ENCODE assay signal across 26 cellular contexts in genomic region chr5:77328926-77329647, GRCh38.
DNase-seq lines count a peak whose midpoint lies in the region; ATAC-seq and TF ChIP-seq lines count a peak whose summit lies in the region.
"Had no signal": no experiment of that assay in that cellular context is flagged by ENCODE, and none has a peak within 500 bp of the region (broad histone marks: within the 10 kb centered on the region; RNA-seq: fewer than 3 reads in every experiment).

No MANE protein-coding gene starts in this region.

- H3K36me3 Mint-ChIP-seq in activated CD8-positive, alpha-beta memory T cell treated with anti-CD3 and anti-CD28 coated beads, Interleukin-2, amount 10 ng/mL, durations not matched to agents 7 days and 5 days: peaks cover 2% of the 10 kb centered on the region
- H3K36me3 Mint-ChIP-seq in T-helper 2 cell treated with Interferon-gamma antibody and Interleukin-4, amounts not matched to agents 5 μg/mL and 100 μg/mL, for 36 hours (ENCODE audit: low read depth): no peaks in the 10 kb centered on the region
- H3K36me3 Mint-ChIP-seq in activated naive CD8-positive, alpha-beta T cell treated with anti-CD3 and anti-CD28 coated beads for 36 hours: no peaks in the 10 kb centered on the region
- H3K36me3 Mint-ChIP-seq: CD8-positive, alpha-beta memory T cell had no signal

- no peak overlapping the region for H3K4me3 Mint-ChIP-seq in activated CD8-positive, alpha-beta memory T cell treated with anti-CD3 and anti-CD28 coated beads, Interleukin-2, amount 10 ng/mL, durations not matched to agents 7 days and 5 days
- H3K4me3 Mint-ChIP-seq in T-helper 2 cell treated with Interferon-gamma antibody and Interleukin-4, amounts not matched to agents 5 μg/mL and 100 μg/mL, for 36 hours: peak overlapping the region; percentile 45
- H3K4me3 Mint-ChIP-seq in activated naive CD8-positive, alpha-beta T cell treated with anti-CD3 and anti-CD28 coated beads for 36 hours: no peak overlapping the region
- H3K4me3 Mint-ChIP-seq: B cell; CD8-positive, alpha-beta memory T cell had no signal

- H3K4me1 Mint-ChIP-seq in activated CD8-positive, alpha-beta memory T cell treated with anti-CD3 and anti-CD28 coated beads, Interleukin-2, amount 10 ng/mL, durations not matched to agents 7 days and 5 days: peaks cover 16% of the 10 kb centered on the region
- H3K4me1 Mint-ChIP-seq in T-helper 2 cell treated with Interferon-gamma antibody and Interleukin-4, amounts not matched to agents 5 μg/mL and 100 μg/mL, for 36 hours (ENCODE audit: low read depth): peaks cover 31% of the 10 kb centered on the region
- H3K4me1 Mint-ChIP-seq in activated naive CD8-positive, alpha-beta T cell treated with anti-CD3 and anti-CD28 coated beads for 36 hours: peaks cover 29% of the 10 kb centered on the region
- H3K4me1 Mint-ChIP-seq: B cell had no signal

- no peak for DNase-seq in activated CD8-positive, alpha-beta memory T cell treated with anti-CD3 and anti-CD28 coated beads, Interleukin-2, amount 10 ng/mL, durations not matched to agents 7 days and 5 days
- DNase-seq in activated CD8-positive, alpha-beta memory T cell treated with anti-CD3 and anti-CD28 coated beads, Interleukin-2, amount 50 U/mL, for 4 hours: no peak
- peak; percentile 13 for DNase-seq in T-helper 2 cell treated with Interferon-gamma antibody and Interleukin-4, amounts not matched to agents 5 μg/mL and 100 μg/mL, for 36 hours (ENCODE audit: low spot score)
- no peak for DNase-seq in activated naive CD8-positive, alpha-beta T cell treated with anti-CD3 and anti-CD28 coated beads for 36 hours
- DNase-seq in sciatic nerve (ENCODE audit: low spot score): no peak
- DNase-seq in stimulated activated naive CD4-positive, alpha-beta T cell treated with Interleukin-2 at 50 U/mL for 16 hours (lab: John Stamatoyannopoulos, UW): no peak
- no peak for DNase-seq in psoas muscle
- DNase-seq in Kasumi-1 (lab: John Stamatoyannopoulos, UW): no peak
- DNase-seq: amniotic stem cell; CD8-positive, alpha-beta memory T cell; Karpas-422; left lung; mesenchymal stem cell; MV-4-11; NCI-H146; NCI-H2171; NCI-H510A; nucleus accumbens; PC-9; SHP77; small intestine; stimulated activated CD8-positive, alpha-beta memory T cell treated with anti-CD3 and anti-CD28 coated beads, Interleukin-4, amount 100 ng/mL, for 48 hours; T-helper 9 cell; upper lobe of right lung had no signal

- no peak overlapping the region for H3K27ac ChIP-seq in psoas muscle
- H3K27ac ChIP-seq: left lung, PC-9, upper lobe of right lung had no signal

- no peak overlapping the region for H3K27ac Mint-ChIP-seq in activated CD8-positive, alpha-beta memory T cell treated with anti-CD3 and anti-CD28 coated beads, Interleukin-2, amount 10 ng/mL, durations not matched to agents 7 days and 5 days
- peak overlapping the region; percentile 68 for H3K27ac Mint-ChIP-seq in T-helper 2 cell treated with Interferon-gamma antibody and Interleukin-4, amounts not matched to agents 5 μg/mL and 100 μg/mL, for 36 hours
- peak overlapping the region; percentile 81 for H3K27ac Mint-ChIP-seq in activated naive CD8-positive, alpha-beta T cell treated with anti-CD3 and anti-CD28 coated beads for 36 hours
- H3K27ac Mint-ChIP-seq: B cell had no signal

- no peaks in the 10 kb centered on the region for H3K9me3 Mint-ChIP-seq in activated CD8-positive, alpha-beta memory T cell treated with anti-CD3 and anti-CD28 coated beads, Interleukin-2, amount 10 ng/mL, durations not matched to agents 7 days and 5 days (ENCODE audit: low read depth)
- H3K9me3 Mint-ChIP-seq in T-helper 2 cell treated with Interferon-gamma antibody and Interleukin-4, amounts not matched to agents 5 μg/mL and 100 μg/mL, for 36 hours: no peaks in the 10 kb centered on the region
- H3K9me3 Mint-ChIP-seq in activated naive CD8-positive, alpha-beta T cell treated with anti-CD3 and anti-CD28 coated beads for 36 hours: peaks cover 1% of the 10 kb centered on the region
- H3K9me3 Mint-ChIP-seq: CD8-positive, alpha-beta memory T cell had no signal

- CTCF ChIA-PET in activated CD8-positive, alpha-beta memory T cell treated with anti-CD3 and anti-CD28 coated beads, Interleukin-2, amount 10 ng/mL, durations not matched to agents 7 days and 5 days (lab: Charles Lee): no interaction called here

- no peaks in the 10 kb centered on the region for H3K36me3 ChIP-seq in psoas muscle (ENCODE audit: insufficient read depth in 1 of 2, low read depth in 1 of 2)
- H3K36me3 ChIP-seq: left lung, upper lobe of right lung had no signal

- H3K27me3 Mint-ChIP-seq in activated CD8-positive, alpha-beta memory T cell treated with anti-CD3 and anti-CD28 coated beads, Interleukin-2, amount 10 ng/mL, durations not matched to agents 7 days and 5 days: peaks cover 35% of the 10 kb centered on the region
- H3K27me3 Mint-ChIP-seq in T-helper 2 cell treated with Interferon-gamma antibody and Interleukin-4, amounts not matched to agents 5 μg/mL and 100 μg/mL, for 36 hours (ENCODE audit: low read depth): peaks cover 5% of the 10 kb centered on the region
- peaks cover 7% of the 10 kb centered on the region for H3K27me3 Mint-ChIP-seq in activated naive CD8-positive, alpha-beta T cell treated with anti-CD3 and anti-CD28 coated beads for 36 hours

- no peak overlapping the region for H3K4me3 ChIP-seq in psoas muscle
- H3K4me3 ChIP-seq: left lung, PC-9, upper lobe of right lung had no signal

- intact Hi-C loops in sciatic nerve (cut with DNase I) (no loop called here), psoas muscle (cut with DNase I) (no loop called here)

- H3K27me3 ChIP-seq in psoas muscle (ENCODE audit: insufficient read depth in 3 of 3, low read length in 2 of 3): no peaks in the 10 kb centered on the region
- H3K27me3 ChIP-seq: left lung, upper lobe of right lung had no signal

- peak; percentile 68 for ATAC-seq in activated CD8-positive, alpha-beta memory T cell treated with anti-CD3 and anti-CD28 coated beads, Interleukin-2, amount 10 ng/mL, durations not matched to agents 7 days and 5 days
- ATAC-seq in sciatic nerve: peak; percentile 75
- ATAC-seq in psoas muscle: no peak
- ATAC-seq: HepG2, left lung, upper lobe of right lung had no signal

- TF ChIP-seq CTCF in psoas muscle (IDR thresholded peaks at IDR 0.05): no peak

- no peaks in the 10 kb centered on the region for H3K9me3 ChIP-seq in psoas muscle
- H3K9me3 ChIP-seq: left lung, upper lobe of right lung had no signal

- no peaks in the 10 kb centered on the region for H3K4me1 ChIP-seq in psoas muscle
- H3K4me1 ChIP-seq: left lung, upper lobe of right lung had no signal

- WGBS in psoas muscle, 3 donors: 82 to 84% (median 82%) methylated on average over 10 of the region's 10 CpGs

Comparison
In these comparisons a context has a peak if more than half of its experiments do, and no peak if none do; other contexts are left out.
1. ATAC-seq: peak in activated CD8-positive, alpha-beta memory T cell treated with anti-CD3 and anti-CD28 coated beads, Interleukin-2, amount 10 ng/mL, durations not matched to agents 7 days and 5 days (single experiment) and sciatic nerve (single experiment); none in psoas muscle (0 of 4).